In the genomic region with DNA sequence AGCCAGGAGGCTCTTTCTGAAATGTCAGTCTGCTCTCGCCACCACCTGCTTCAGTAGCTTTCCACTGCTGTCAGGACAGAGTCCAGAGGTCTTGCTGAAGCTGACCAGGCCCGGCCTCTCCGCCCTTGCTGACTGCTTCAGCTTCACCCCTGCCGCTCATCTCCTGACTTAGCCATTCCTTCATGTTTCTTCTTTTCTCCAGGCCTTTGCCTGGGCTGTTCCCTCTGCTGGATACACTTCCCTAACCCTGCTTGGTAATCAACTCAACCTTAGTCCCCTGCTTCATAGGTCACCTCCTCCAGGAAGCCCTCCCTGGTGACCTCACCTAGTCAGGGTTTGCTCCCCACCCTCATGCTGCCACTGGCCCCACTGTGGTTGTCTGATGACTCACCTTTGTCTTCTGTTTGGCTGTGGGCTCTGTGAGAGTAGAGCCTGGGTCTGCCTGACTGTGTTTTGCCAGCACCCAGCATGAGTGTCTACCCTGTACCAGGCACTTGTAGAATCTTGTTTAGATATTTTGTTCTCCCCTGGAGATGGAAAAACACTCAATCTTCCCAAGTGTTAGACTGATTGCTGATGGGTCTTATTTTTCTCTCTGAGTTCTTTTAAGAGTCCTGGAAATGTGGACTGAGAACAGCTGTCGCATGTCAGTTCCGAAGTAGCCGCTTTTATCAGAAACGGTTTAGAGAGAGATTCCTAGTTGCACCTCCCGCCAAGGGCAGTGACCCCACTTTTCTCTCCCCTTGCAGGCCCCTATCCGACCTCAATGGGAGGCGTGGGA, we compare ENCODE assay signal across 1 cellular context.
TF ChIP-seq lines count a peak whose summit lies in the region.

No MANE protein-coding gene starts in this region.

TF ChIP-seq in GM12878, 131 proteins besides CTCF, POLR2A, EP300 and RAD21:
- TF ChIP-seq ZBED1 (IDR thresholded peaks at IDR 0.05; ENCODE audit: borderline replicate concordance) (no peak), SMARCA5 (IDR thresholded peaks at IDR 0.05) (0 out of 2 replicates have a peak, but pooled peaks have one; percentile 53), RUNX3 (IDR thresholded peaks at IDR 0.05; ENCODE audit: low read length) (peak; percentile 58), BHLHE40 (IDR thresholded peaks at IDR 0.05; ENCODE audit: borderline replicate concordance in 1 of 2, low read depth in 2 of 2, low read length in 1 of 2) (no peak)
TF ChIP-seq in GM12878: peak in this region for 2.
